In the genomic region with DNA sequence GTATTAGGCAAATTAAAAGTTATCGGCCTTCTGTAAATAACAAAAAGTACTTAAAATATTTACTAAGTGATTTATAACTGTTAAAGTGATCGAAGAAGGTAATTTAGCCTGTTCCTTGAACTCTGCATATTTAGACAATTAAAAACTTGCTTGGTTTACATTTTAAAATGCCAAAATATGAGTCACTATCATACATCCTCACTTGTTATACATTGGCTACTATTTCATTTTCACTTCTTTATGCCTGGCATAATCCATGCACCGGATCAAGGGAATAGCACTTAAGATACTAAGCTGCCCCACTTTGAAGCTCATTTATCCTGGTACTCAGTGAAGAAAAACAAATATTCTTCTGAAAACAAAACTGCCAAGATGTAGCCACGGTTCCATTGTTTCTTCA, we compare ENCODE assay signal across 22 cellular contexts.
DNase-seq lines count a peak whose midpoint lies in the region; ATAC-seq, FAIRE-seq and TF ChIP-seq lines count a peak whose summit lies in the region.
"Had no signal": no experiment of that assay in that cellular context is flagged by ENCODE, and none has a peak within 500 bp of the region (broad histone marks: within the 10 kb centered on the region; RNA-seq: fewer than 3 reads in every experiment).

No MANE protein-coding gene starts in this region.

- H3K27ac ChIP-seq in IMR-90 (ENCODE audit: insufficient read depth, low read length): no peak overlapping the region
- H3K27ac ChIP-seq in K562 (ENCODE audit: extremely low read depth, low read depth, low read length): no peak overlapping the region
- peak overlapping the region in 3 of 4 donors; percentile 9 to 45 (median 25) for H3K27ac ChIP-seq in gastroesophageal sphincter
- H3K27ac ChIP-seq: 22Rv1, A549, BLaER1 had no signal

- H3K56ac ChIP-seq in IMR-90 (ENCODE audit: extremely low read depth, insufficient read depth, low read length): no peak overlapping the region

- no peak overlapping the region for H2AFZ ChIP-seq in IMR-90 (replicated peaks; ENCODE audit: low read length, poor library complexity)
- no peak overlapping the region for H2AFZ ChIP-seq in K562 (ENCODE audit: low read depth, low read length)

- no peak overlapping the region for H3K4ac ChIP-seq in IMR-90 (ENCODE audit: low read depth, low read length)

- H2BK5ac ChIP-seq in IMR-90 (ENCODE audit: low read depth, low read length, poor library complexity, severe bottlenecking): no peak overlapping the region

- H3K27me3 ChIP-seq in IMR-90 (ENCODE audit: control insufficient read depth, insufficient read depth, low read length) (peaks cover 3% of the 10 kb centered on the region; the same call in 1 of the 2 replicates), K562 (ENCODE audit: control insufficient read depth in 2 of 2, insufficient read depth in 2 of 2, low read length in 2 of 2) (no peaks in the 10 kb centered on the region), gastroesophageal sphincter (no peaks in the 10 kb centered on the region)
- H3K27me3 ChIP-seq: BLaER1 had no signal

- H2AK5ac ChIP-seq in IMR-90 (ENCODE audit: low read depth, low read length): no peak overlapping the region

- no peak overlapping the region for H4K5ac ChIP-seq in IMR-90 (ENCODE audit: low read depth, low read length)

- dilution Hi-C loops in IMR-90 (cut with HindIII; ENCODE audit: low sequenced_read_pairs, unreplicated experiment): no loop called here

- peak; percentile 57 for FAIRE-seq in K562 (lab: Jason Lieb, UNC)
- FAIRE-seq: A549, G401.6, GM12892, GM18507, H1, HTR-8/SVneo had no signal

- no peak overlapping the region for H2BK20ac ChIP-seq in IMR-90 (ENCODE audit: low read depth, low read length)

- H3K9ac ChIP-seq in IMR-90 (ENCODE audit: low read depth, low read length): no peak overlapping the region
- no peak overlapping the region for H3K9ac ChIP-seq in K562 (ENCODE audit: insufficient read depth in 1 of 2, low read depth in 2 of 2, low read length in 2 of 2)
- H3K9ac ChIP-seq: BLaER1 had no signal

- no peaks in the 10 kb centered on the region for H3K4me1 Mint-ChIP-seq in stimulated activated naive CD8-positive, alpha-beta T cell treated with anti-CD3 and anti-CD28 coated beads, Interleukin-15, amount 100 ng/mL, for 72 hours
- H3K4me1 Mint-ChIP-seq: CD14-positive monocyte; CD4-positive, alpha-beta memory T cell; IgD-negative memory B cell had no signal

- BruUV-seq in IMR-90 (replicated peaks; lab: Mats Ljungman, UMichigan) (no TSS peak), K562 (replicated peaks; lab: Mats Ljungman, UMichigan) (no TSS peak)

- in situ Hi-C loops in IMR-90 (cut with MboI; ENCODE audit: low sequenced_read_pairs) (no loop called here), K562 (cut with MboI) (no loop called here)

- no peaks in the 10 kb centered on the region for H3K79me2 ChIP-seq in K562 (ENCODE audit: control insufficient read depth, insufficient read depth, low read length)

- no peak overlapping the region for H3K4me3 ChIP-seq in IMR-90 (ENCODE audit: insufficient read depth, low read depth, low read length)
- H3K4me3 ChIP-seq in K562: no peak overlapping the region
- H3K4me3 ChIP-seq in gastroesophageal sphincter: no peak overlapping the region
- H3K4me3 ChIP-seq: A549, BLaER1, HAP-1 had no signal

- no peak overlapping the region for H4K91ac ChIP-seq in IMR-90 (ENCODE audit: insufficient read depth, low read depth, low read length)

- no peak overlapping the region for H3K4me3 Mint-ChIP-seq in stimulated activated naive CD8-positive, alpha-beta T cell treated with anti-CD3 and anti-CD28 coated beads, Interleukin-15, amount 100 ng/mL, for 72 hours
- H3K4me3 Mint-ChIP-seq: CD14-positive monocyte; CD4-positive, alpha-beta memory T cell; IgD-negative memory B cell had no signal

- ATAC-seq in IMR-90 (ENCODE audit: low read depth) (peak; percentile 35), K562 (no peak), gastroesophageal sphincter (no peak), GM19463 (IDR thresholded peaks at IDR 0.05; ENCODE audit: unreplicated experiment) (no peak)
- ATAC-seq in stimulated activated naive CD8-positive, alpha-beta T cell treated with anti-CD3 and anti-CD28 coated beads, Interleukin-15, amount 100 ng/mL, for 72 hours: no peak
- ATAC-seq: A549 had no signal

- H4K8ac ChIP-seq in IMR-90 (ENCODE audit: low read depth in 2 of 2, low read length in 2 of 2): no peak overlapping the region

- no peak for TF ChIP-seq RAD21 in IMR-90 (IDR thresholded peaks at IDR 0.05; ENCODE audit: low read length)
- no peak for TF ChIP-seq RAD21 in K562 (CRISPR knock-in tag; conservative IDR thresholded peaks at IDR 0.05 in 1 of 2, IDR thresholded peaks at IDR 0.05 in 1 of 2)

- H3K27ac Mint-ChIP-seq in stimulated activated naive CD8-positive, alpha-beta T cell treated with anti-CD3 and anti-CD28 coated beads, Interleukin-15, amount 100 ng/mL, for 72 hours: no peak overlapping the region
- H3K27ac Mint-ChIP-seq: CD14-positive monocyte, IgD-negative memory B cell had no signal

- no peak overlapping the region for H3K23ac ChIP-seq in IMR-90 (ENCODE audit: low read depth, low read length)

- peak; percentile 18 for DNase-seq in EH (ENCODE audit: low read depth)
- DNase-seq in IMR-90: no peak
- no peak for DNase-seq in K562 (ENCODE audit: extremely low read depth in 1 of 4, low spot score in 3 of 4)
- DNase-seq in stimulated activated naive CD8-positive, alpha-beta T cell treated with anti-CD3 and anti-CD28 coated beads, Interleukin-15, amount 100 ng/mL, for 72 hours: no peak
- no peak for DNase-seq in activated CD4-positive, alpha-beta T cell treated with anti-CD3 and anti-CD28 coated beads, Interleukin-2, amount 50 U/mL, for 48 hours
- DNase-seq: CD4-positive, alpha-beta memory T cell; DMS153; DMS79; KG1 had no signal

- no peaks in the 10 kb centered on the region for H3K27me3 Mint-ChIP-seq in stimulated activated naive CD8-positive, alpha-beta T cell treated with anti-CD3 and anti-CD28 coated beads, Interleukin-15, amount 100 ng/mL, for 72 hours
- H3K27me3 Mint-ChIP-seq: CD4-positive, alpha-beta memory T cell; IgD-negative memory B cell had no signal

- no peak overlapping the region for H3K14ac ChIP-seq in IMR-90 (replicated peaks; ENCODE audit: low read depth, low read length)

- H4K20me1 ChIP-seq in IMR-90 (ENCODE audit: insufficient read depth, low read length) (no peaks in the 10 kb centered on the region), K562 (replicated peaks; ENCODE audit: control insufficient read depth, insufficient read depth, low read length) (no peaks in the 10 kb centered on the region)
- H4K20me1 ChIP-seq: BLaER1 had no signal

- TF ChIP-seq POLR2A in IMR-90 (IDR thresholded peaks at IDR 0.05; ENCODE audit: low read depth, low read length): no peak
- no peak for TF ChIP-seq POLR2A in K562 (conservative IDR thresholded peaks at IDR 0.05)
- no peak for TF ChIP-seq POLR2A in gastroesophageal sphincter (IDR thresholded peaks at IDR 0.05)

- H3K4me2 ChIP-seq in IMR-90 (ENCODE audit: low read depth, low read length) (no peak overlapping the region), K562 (ENCODE audit: insufficient read depth, low read length) (no peak overlapping the region)
- H3K4me2 ChIP-seq: A549, BLaER1 had no signal

- peaks cover 12 to 13% of the 10 kb centered on the region in 2 donors for H3K9me3 Mint-ChIP-seq in stimulated activated naive CD8-positive, alpha-beta T cell treated with anti-CD3 and anti-CD28 coated beads, Interleukin-15, amount 100 ng/mL, for 72 hours

- TF ChIP-seq CTCF in IMR-90 (conservative IDR thresholded peaks at IDR 0.05; ENCODE audit: low read depth, low read length) (no peak), K562 (IDR thresholded peaks at IDR 0.05 in 2 of 3, conservative IDR thresholded peaks at IDR 0.05 in 1 of 3; ENCODE audit: insufficient read depth in 2 of 3, low read depth in 1 of 3, low read length in 3 of 3) (no peak), gastroesophageal sphincter (IDR thresholded peaks at IDR 0.05) (no peak)

- H3K36me3 ChIP-seq in IMR-90 (ENCODE audit: control insufficient read depth, insufficient read depth, low read length) (no peaks in the 10 kb centered on the region), K562 (ENCODE audit: control insufficient read depth, insufficient read depth, low read length) (no peaks in the 10 kb centered on the region), gastroesophageal sphincter (no peaks in the 10 kb centered on the region)
- H3K36me3 ChIP-seq: BLaER1, HAP-1 had no signal

- CTCF ChIA-PET in IMR-90 (lab: Yijun Ruan, JAX): no interaction called here
- CTCF ChIA-PET in K562 (lab: Yijun Ruan, JAX; ENCODE audit: low intra/inter-chr PET ratio): no interaction called here

- no peaks in the 10 kb centered on the region for H3K4me1 ChIP-seq in IMR-90 (ENCODE audit: control insufficient read depth, insufficient read depth, low read length)
- no peaks in the 10 kb centered on the region for H3K4me1 ChIP-seq in K562 (replicated peaks in 1 of 2; ENCODE audit: control insufficient read depth in 2 of 2, insufficient read depth in 2 of 2, low read length in 2 of 2)
- peaks cover 0 to 12% (median 0%) of the 10 kb centered on the region in 3 donors for H3K4me1 ChIP-seq in gastroesophageal sphincter
- H3K4me1 ChIP-seq: A549, BLaER1, HAP-1 had no signal

- no peak overlapping the region for H2BK15ac ChIP-seq in IMR-90 (ENCODE audit: low read depth, low read length)

- H3K9me1 ChIP-seq in IMR-90 (ENCODE audit: insufficient read depth, low read length) (no peaks in the 10 kb centered on the region), K562 (ENCODE audit: control insufficient read depth, insufficient read depth, low read length) (no peaks in the 10 kb centered on the region)

- H2AK9ac ChIP-seq in IMR-90 (replicated peaks; ENCODE audit: low read depth, low read length, poor library complexity): no peak overlapping the region

- intact Hi-C loops in IMR-90 (cut with micrococcal nuclease): no loop called here
- intact Hi-C loops in K562 (cut with micrococcal nuclease): no loop called here

- H3K18ac ChIP-seq in IMR-90 (ENCODE audit: low read depth, low read length): no peak overlapping the region

- no peak overlapping the region for H2BK120ac ChIP-seq in IMR-90 (ENCODE audit: low read depth, low read length)

- POLR2A ChIA-PET in IMR-90 (lab: Charles Lee; ENCODE audit: unreplicated experiment): no interaction called here
- POLR2A ChIA-PET in K562 (lab: Yijun Ruan, JAX): interaction anchor here (0.7 kb wide), 1 partner anchor 1830 kb away, joined by 4 read pairs; no protein-coding TSS in a partner anchor

- no peaks in the 10 kb centered on the region for H3K9me3 ChIP-seq in IMR-90 (ENCODE audit: control insufficient read depth, insufficient read depth, low read length)
- no peaks in the 10 kb centered on the region for H3K9me3 ChIP-seq in K562 (replicated peaks; ENCODE audit: control insufficient read depth, insufficient read depth, low read depth, low read length)
- H3K9me3 ChIP-seq in gastroesophageal sphincter: no peaks in the 10 kb centered on the region
- H3K9me3 ChIP-seq: A549, BLaER1, HAP-1 had no signal

- no peak for TF ChIP-seq EP300 in K562 (IDR thresholded peaks at IDR 0.05; ENCODE audit: low read length)
- TF ChIP-seq EP300 in gastroesophageal sphincter (IDR thresholded peaks at IDR 0.05): no peak

- H3K79me1 ChIP-seq in IMR-90 (ENCODE audit: low read depth in 1 of 2, low read length in 2 of 2): no peaks in the 10 kb centered on the region

- WGBS in IMR-90 (ENCODE audit: extremely low coverage in 2 of 2, insufficient read length in 1 of 2), 2 experiments: no CpG with 5 or more reads among the region's 4 CpGs
- WGBS in K562 (ENCODE audit: insufficient coverage, low coverage, missing lambda C conversion rate): 29% methylated on average over 4 of the region's 4 CpGs
- WGBS in gastroesophageal sphincter (ENCODE audit: low coverage in 1 of 2), 2 donors: 24 to 35% methylated on average over 4 of the region's 4 CpGs

Comparison
In these comparisons a context has a peak if more than half of its experiments do, and no peak if none do; other contexts are left out.
1. H3K27ac ChIP-seq: peak in gastroesophageal sphincter (3 of 4); none in IMR-90 (single experiment) and K562 (single experiment).